ENCODE assay signal across 18 cellular contexts in genomic region chr22:20805972-20806471, GRCh38. TPM values are rescaled to one million over a fixed set of nuclear protein-coding genes. Genes with fewer than 3 reads are reported as not detected.
A peak's percentile ranks its signal among the peaks of the same experiment; 100 is the strongest.
DNase-seq lines count a peak whose midpoint lies in the region; TF ChIP-seq lines count a peak whose summit lies in the region.
"Had no signal": no experiment of that assay in that cellular context is flagged by ENCODE, and none has a peak within 500 bp of the region (broad histone marks: within the 10 kb centered on the region; RNA-seq: fewer than 3 reads in every experiment).

No MANE protein-coding gene starts in this region.

- DNase-seq in GM23248 = peak; percentile 46
- DNase-seq in M059J (ENCODE audit: low read depth) = peak; percentile 38
- peak; percentile 41 for DNase-seq in coronary artery (ENCODE audit: low spot score)
- peak; percentile 69 for DNase-seq in osteoblast (ENCODE audit: insufficient read length, low spot score, missing footprints)
- DNase-seq in effector memory CD4-positive, alpha-beta T cell = no peak
- no peak for DNase-seq in hepatic stellate cell (ENCODE audit: low spot score)
- no peak for DNase-seq in activated gamma-delta T cell (lab: John Stamatoyannopoulos, UW)
- DNase-seq: CD8-positive, alpha-beta memory T cell; hypothalamus; naive thymus-derived CD8-positive, alpha-beta T cell; NCI-H748 treated with DMSO at 0.1 percent for 48 hours; T-helper 1 cell had no signal

- H3K27ac ChIP-seq in GM23248 (peak overlapping the region; percentile 79), coronary artery (no peak overlapping the region), osteoblast (ENCODE audit: low read depth, low read length) (no peak overlapping the region)
- no peak overlapping the region for H3K27ac ChIP-seq in effector memory CD4-positive, alpha-beta T cell (ENCODE audit: insufficient read depth, low read length, poor library complexity, severe bottlenecking)
- H3K27ac ChIP-seq: epithelial cell of prostate, prostate gland had no signal

- in situ Hi-C loops in GM23248 (cut with MboI) = no loop called here

- H3F3A ChIP-seq in GM23248 (ENCODE audit: insufficient read depth) = peaks cover 32% of the 10 kb centered on the region

- H3K9me2 ChIP-seq in GM23248 (ENCODE audit: insufficient read depth) = no peaks in the 10 kb centered on the region

- H3K9me3 ChIP-seq in GM23248 (ENCODE audit: low read depth) (no peaks in the 10 kb centered on the region), osteoblast (ENCODE audit: low read depth, low read length) (no peaks in the 10 kb centered on the region)
- no peaks in the 10 kb centered on the region for H3K9me3 ChIP-seq in effector memory CD4-positive, alpha-beta T cell (ENCODE audit: control insufficient read depth, low read length)
- H3K9me3 ChIP-seq: prostate gland had no signal

- no peaks in the 10 kb centered on the region for H4K20me1 ChIP-seq in GM23248 (ENCODE audit: insufficient read depth)
- no peaks in the 10 kb centered on the region for H4K20me1 ChIP-seq in osteoblast (ENCODE audit: insufficient read depth, low read length)

- H3K4me3 ChIP-seq in GM23248 (no peak overlapping the region), coronary artery (no peak overlapping the region), osteoblast (ENCODE audit: insufficient read depth, low read length) (no peak overlapping the region)
- H3K4me3 ChIP-seq in effector memory CD4-positive, alpha-beta T cell (ENCODE audit: insufficient read depth, low read depth, low read length, poor library complexity, severe bottlenecking) = no peak overlapping the region
- H3K4me3 ChIP-seq: prostate gland had no signal

- TF ChIP-seq CTCF in coronary artery (IDR thresholded peaks at IDR 0.05) = no peak
- no peak for TF ChIP-seq CTCF in osteoblast (IDR thresholded peaks at IDR 0.05; ENCODE audit: extremely low read depth, low read depth, low read length)

- H2AFZ ChIP-seq in GM23248 = no peak overlapping the region
- H2AFZ ChIP-seq in osteoblast (ENCODE audit: low read length) = no peak overlapping the region

- WGBS in GM23248 (ENCODE audit: low coverage in 1 of 2, low lambda C conversion rate in 2 of 2, missing lambda C conversion rate in 2 of 2), 2 experiments = 56 to 58% methylated on average over 3 of the region's 3 CpGs

- H3K4me2 ChIP-seq in GM23248 (ENCODE audit: unreplicated experiment) = no peak overlapping the region
- no peak overlapping the region for H3K4me2 ChIP-seq in osteoblast (ENCODE audit: insufficient read depth, low read length)

- peaks cover 19% of the 10 kb centered on the region for H3K36me3 ChIP-seq in GM23248 (ENCODE audit: low read depth)
- peaks cover 61% of the 10 kb centered on the region for H3K36me3 ChIP-seq in osteoblast (ENCODE audit: insufficient read depth, low read length)
- H3K36me3 ChIP-seq in effector memory CD4-positive, alpha-beta T cell (ENCODE audit: control insufficient read depth, insufficient read depth, low read length) = peaks cover 78% of the 10 kb centered on the region

- H3K9ac ChIP-seq in GM23248 = no peak overlapping the region

- H3K79me2 ChIP-seq in GM23248 (ENCODE audit: insufficient read depth) = no peaks in the 10 kb centered on the region
- H3K79me2 ChIP-seq in osteoblast (ENCODE audit: insufficient read depth, low read length) = no peaks in the 10 kb centered on the region

- H3K27me3 ChIP-seq in GM23248 (replicated peaks; ENCODE audit: insufficient read depth) (no peaks in the 10 kb centered on the region), osteoblast (ENCODE audit: insufficient read depth, low read length) (no peaks in the 10 kb centered on the region)
- H3K27me3 ChIP-seq in effector memory CD4-positive, alpha-beta T cell (replicated peaks; ENCODE audit: control insufficient read depth, insufficient read depth, low read length, poor library complexity, severe bottlenecking) = no peaks in the 10 kb centered on the region

- peaks cover 23% of the 10 kb centered on the region for H3K4me1 ChIP-seq in GM23248 (ENCODE audit: insufficient read depth)
- H3K4me1 ChIP-seq in osteoblast (ENCODE audit: insufficient read depth, low read length) = peaks cover 19% of the 10 kb centered on the region
- no peaks in the 10 kb centered on the region for H3K4me1 ChIP-seq in effector memory CD4-positive, alpha-beta T cell (ENCODE audit: control insufficient read depth, insufficient read depth, low read length, poor library complexity, severe bottlenecking)
- H3K4me1 ChIP-seq: prostate gland had no signal

RNA-seq across cellular contexts. Expression of gene SERPIND1, which starts 32.1 kb away (rescaled TPM):
- not detected in 2 replicates for total RNA-seq in GM23248 (2014; rRNA removed; shearing (Covaris generic))
- 0.13 and 0.26 TPM in 2 replicates for polyA plus RNA-seq in GM23248 (2016; fragmentation: Nextera tagmentation; extraction: Ambion mirVana)
- total RNA-seq in M059J (2014; rRNA removed; shearing (Covaris generic)) = not detected in 2 replicates
- total RNA-seq in osteoblast = not detected in 2 replicates
- total RNA-seq: activated naive CD8-positive, alpha-beta T cell treated with anti-CD3 and anti-CD28 coated beads, Interleukin-2, amount 10 ng/mL, durations not matched to agents 7 days and 5 days; CD8-positive, alpha-beta memory T cell; G401; HT-29; lower leg skin; naive thymus-derived CD8-positive, alpha-beta T cell; prostate gland had no signal
- polyA plus RNA-seq: naive thymus-derived CD8-positive, alpha-beta T cell had no signal

RNA-seq across cellular contexts. Expression of gene PI4KA, which starts 52.6 kb away (rescaled TPM):
- 31.1 and 36.5 TPM in 2 replicates for total RNA-seq in GM23248 (2014; rRNA removed; shearing (Covaris generic))
- 29.7 and 34.5 TPM in 2 replicates for polyA plus RNA-seq in GM23248 (2016; fragmentation: Nextera tagmentation; extraction: Ambion mirVana)
- total RNA-seq in M059J (2014; rRNA removed; shearing (Covaris generic)) = 11.1 and 23.8 TPM in 2 replicates
- total RNA-seq in osteoblast = 61.9 and 63.4 TPM in 2 replicates

RNA-seq across cellular contexts. Expression of gene SNAP29, which starts 52.8 kb away (rescaled TPM):
- 10.4 and 13.8 TPM in 2 replicates for total RNA-seq in GM23248 (2014; rRNA removed; shearing (Covaris generic))
- polyA plus RNA-seq in GM23248 (2016; fragmentation: Nextera tagmentation; extraction: Ambion mirVana) = 35.8 and 40.9 TPM in 2 replicates
- 10.7 and 11.5 TPM in 2 replicates for total RNA-seq in M059J (2014; rRNA removed; shearing (Covaris generic))
- total RNA-seq in osteoblast = 13.0 and 15.3 TPM in 2 replicates

Comparison
In these comparisons a context has a peak if more than half of its experiments do, and no peak if none do; other contexts are left out.
1. DNase-seq: peak in GM23248 (single experiment), M059J (single experiment), coronary artery (single experiment) and osteoblast (single experiment); none in effector memory CD4-positive, alpha-beta T cell (0 of 3), hepatic stellate cell (single experiment) and activated gamma-delta T cell (single experiment).